ENCODE assay signal across 8 cellular contexts in the genomic region with DNA sequence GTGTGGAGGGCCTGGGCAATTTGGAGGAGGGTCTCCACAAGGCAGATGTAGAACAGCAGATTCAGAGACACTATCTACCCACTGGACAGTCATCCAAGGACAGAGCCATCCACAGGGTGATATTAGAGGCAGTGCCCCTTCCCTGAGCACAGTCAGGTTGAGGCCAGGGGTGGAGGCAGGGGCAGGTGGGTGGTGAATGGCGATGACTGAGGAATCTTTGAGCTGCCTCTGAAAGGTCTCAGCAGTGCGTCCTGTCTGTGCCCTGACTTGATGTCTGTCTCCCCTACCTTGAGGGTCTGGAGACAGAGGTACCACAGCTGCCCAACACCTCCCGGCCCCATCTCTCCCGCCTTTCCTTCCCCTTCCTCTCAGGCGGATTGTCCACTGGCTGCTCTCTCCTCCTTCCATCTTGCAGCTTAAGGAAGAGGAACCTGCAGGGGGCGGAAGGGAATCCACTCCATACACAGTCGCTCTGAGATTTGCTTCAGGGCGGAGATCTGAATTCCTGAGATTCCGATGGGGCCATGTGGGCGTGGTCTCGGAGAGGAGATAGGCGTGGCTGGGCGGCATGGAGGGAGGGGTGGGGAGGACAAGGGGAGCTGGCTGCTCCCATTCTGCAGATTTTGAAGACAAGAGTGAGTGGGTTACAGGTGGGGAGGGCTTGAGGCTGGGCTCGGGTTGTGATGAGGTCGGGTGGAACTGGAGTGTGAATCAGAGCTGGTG. TPM values are rescaled to one million over a fixed set of nuclear protein-coding genes. Genes with fewer than 3 reads are reported as not detected.
DNase-seq lines count a peak whose midpoint lies in the region; ATAC-seq and TF ChIP-seq lines count a peak whose summit lies in the region.

No MANE protein-coding gene starts in this region.

- TF ChIP-seq CTCF in left lung (IDR thresholded peaks at IDR 0.05): no peak

- H3K27ac ChIP-seq in left lung: no peak overlapping the region
- no peak overlapping the region for H3K27ac ChIP-seq in effector memory CD4-positive, alpha-beta T cell (ENCODE audit: insufficient read depth, low read length, poor library complexity, severe bottlenecking)

- peaks cover 0 to 26% of the 10 kb centered on the region in 2 donors for H3K27me3 ChIP-seq in left lung
- peaks cover 14% of the 10 kb centered on the region for H3K27me3 ChIP-seq in effector memory CD4-positive, alpha-beta T cell (replicated peaks; ENCODE audit: control insufficient read depth, insufficient read depth, low read length, poor library complexity, severe bottlenecking)

- intact Hi-C loops in left lung (cut with DNase I): no loop called here

- no peaks in the 10 kb centered on the region for H3K9me3 ChIP-seq in left lung
- H3K9me3 ChIP-seq in effector memory CD4-positive, alpha-beta T cell (ENCODE audit: control insufficient read depth, low read length): no peaks in the 10 kb centered on the region

- H3K4me1 ChIP-seq in left lung: peaks cover 6 to 10% of the 10 kb centered on the region in 2 donors
- no peaks in the 10 kb centered on the region for H3K4me1 ChIP-seq in effector memory CD4-positive, alpha-beta T cell (ENCODE audit: control insufficient read depth, insufficient read depth, low read length, poor library complexity, severe bottlenecking)

- DNase-seq in AG08396 (ENCODE audit: low spot score): peak; percentile 90
- DNase-seq in HuH-7 (ENCODE audit: low spot score): peak; percentile 67
- peak; percentile 31 for DNase-seq in cerebellar cortex (ENCODE audit: low spot score)
- DNase-seq in left lung: peak; percentile 80 to 88
- no peak for DNase-seq in effector memory CD4-positive, alpha-beta T cell
- no peak for DNase-seq in NCI-H1436 treated with DMSO at 0.1 percent for 48 hours (lab: John Stamatoyannopoulos, UW)

- no peak overlapping the region for H3K4me3 ChIP-seq in left lung
- H3K4me3 ChIP-seq in effector memory CD4-positive, alpha-beta T cell (ENCODE audit: insufficient read depth, low read depth, low read length, poor library complexity, severe bottlenecking): no peak overlapping the region

- H3K36me3 ChIP-seq in left lung: no peaks in the 10 kb centered on the region
- no peaks in the 10 kb centered on the region for H3K36me3 ChIP-seq in effector memory CD4-positive, alpha-beta T cell (ENCODE audit: control insufficient read depth, insufficient read depth, low read length)

- peak; percentile 96 for ATAC-seq in left lung
- no peak for ATAC-seq in HG02759 (IDR thresholded peaks at IDR 0.05; ENCODE audit: unreplicated experiment)
- ATAC-seq in GM18867 (IDR thresholded peaks at IDR 0.05; ENCODE audit: unreplicated experiment): no peak

RNA-seq across cellular contexts. Expression of gene MUCL3, which starts 1.7 kb away (rescaled TPM):
- 1 to 10 TPM; 2.5 to 4.0 TPM for total RNA-seq in left lung

RNA-seq across cellular contexts. Expression of gene SFTA2, which starts 10.5 kb away (rescaled TPM):
- total RNA-seq in left lung: 100 to 1,000 TPM; 213 to 384 TPM

RNA-seq across cellular contexts. Expression of gene VARS2, which starts 28.5 kb away (rescaled TPM):
- total RNA-seq in left lung: 10 to 100 TPM; 34.0 to 40.3 TPM

RNA-seq across cellular contexts. Expression of gene GTF2H4, which starts 34.5 kb away (rescaled TPM):
- 10 to 100 TPM; 29.5 to 34.2 TPM for total RNA-seq in left lung

RNA-seq across cellular contexts. Expression of gene MUC21, which starts 41.0 kb away (rescaled TPM):
- total RNA-seq in left lung: 1 to 10 TPM; 8.5 to 9.5 TPM

Comparison
In these comparisons a context has a peak if more than half of its experiments do, and no peak if none do; other contexts are left out.
1. DNase-seq: peak in AG08396 (single experiment), HuH-7 (single experiment), cerebellar cortex (single experiment) and left lung (2 of 2); none in effector memory CD4-positive, alpha-beta T cell (0 of 3) and NCI-H1436 treated with DMSO at 0.1 percent for 48 hours (single experiment).